In the genomic region with DNA sequence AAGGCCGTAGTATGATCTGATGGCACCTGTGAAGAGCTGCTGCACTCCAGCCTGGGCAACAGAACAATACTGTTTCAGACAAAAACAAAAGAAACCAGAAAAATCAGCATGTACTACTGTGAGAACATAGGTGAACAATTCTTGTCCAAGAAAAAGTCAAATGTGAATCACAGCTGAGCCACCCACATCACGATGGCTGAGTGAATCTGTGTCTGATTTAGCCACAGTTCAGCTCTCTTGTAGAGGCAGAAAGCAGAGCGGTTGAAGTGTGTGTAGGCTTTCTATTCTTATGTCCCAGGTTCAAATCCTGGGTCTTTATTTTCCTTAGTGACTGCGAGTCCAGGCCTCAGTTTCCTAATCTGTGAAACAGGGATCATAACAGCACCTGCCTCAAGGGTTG, we compare ENCODE assay signal across 18 cellular contexts. TPM values are rescaled to one million over a fixed set of nuclear protein-coding genes. Genes with fewer than 3 reads are reported as not detected.
DNase-seq lines count a peak whose midpoint lies in the region; ATAC-seq and TF ChIP-seq lines count a peak whose summit lies in the region.
"Had no signal": no experiment of that assay in that cellular context is flagged by ENCODE, and none has a peak within 500 bp of the region (broad histone marks: within the 10 kb centered on the region; RNA-seq: fewer than 3 reads in every experiment).

No MANE protein-coding gene starts in this region.

- no peaks in the 10 kb centered on the region for H3K9me2 ChIP-seq in HCT116 (ENCODE audit: insufficient read depth)
- H3K9me2 ChIP-seq: SK-N-SH had no signal

- H3K27ac ChIP-seq in HCT116 (ENCODE audit: low read depth, low read length) (no peak overlapping the region), gastrocnemius medialis (peak overlapping the region in 3 of 4 donors; percentile 39 to 81 (median 65)), substantia nigra (ENCODE audit: low read depth, low read length, poor library complexity, severe bottlenecking) (no peak overlapping the region)
- H3K27ac ChIP-seq: transverse colon had no signal

- H3K4me1 Mint-ChIP-seq in activated CD4-positive, alpha-beta T cell treated with anti-CD3 and anti-CD28 coated beads, Interleukin-2, amount 10 ng/mL, durations not matched to agents 24 days and 14 days: peaks cover 61% of the 10 kb centered on the region
- peaks cover 13% of the 10 kb centered on the region for H3K4me1 Mint-ChIP-seq in type B pancreatic cell (ENCODE audit: unreplicated experiment)

- H3K4me1 ChIP-seq in HCT116 (ENCODE audit: control insufficient read depth in 1 of 2, insufficient read depth in 2 of 2, low read length in 2 of 2) (peaks cover 34 to 63% of the 10 kb centered on the region in 2 experiments), adipocyte (ENCODE audit: control insufficient read depth, insufficient read depth, low read length) (peaks cover 27% of the 10 kb centered on the region), gastrocnemius medialis (peaks cover 5 to 16% of the 10 kb centered on the region in 2 donors)

- no peaks in the 10 kb centered on the region for H3K9me3 Mint-ChIP-seq in activated CD4-positive, alpha-beta T cell treated with anti-CD3 and anti-CD28 coated beads, Interleukin-2, amount 10 ng/mL, durations not matched to agents 24 days and 14 days
- H3K9me3 Mint-ChIP-seq in type B pancreatic cell: no peaks in the 10 kb centered on the region
- H3K9me3 Mint-ChIP-seq: immature natural killer cell, memory B cell had no signal

- no peak for DNase-seq in activated CD4-positive, alpha-beta T cell treated with anti-CD3 and anti-CD28 coated beads, Interleukin-2, amount 10 ng/mL, durations not matched to agents 24 days and 14 days
- DNase-seq in activated CD4-positive, alpha-beta T cell treated with anti-CD3 and anti-CD28 coated beads, Interleukin-2, amount 50 U/mL, for 1 hour: no peak
- DNase-seq in HCT116 (ENCODE audit: low read depth, low spot score) (no peak), adipocyte (ENCODE audit: low read depth) (no peak), gastrocnemius medialis (no peak), NCI-H1436 treated with DMSO at 0.1 percent for 48 hours (lab: John Stamatoyannopoulos, UW) (no peak), type B pancreatic cell (ENCODE audit: extremely low spot score, unreplicated experiment) (no peak), substantia nigra (lab: John Stamatoyannopoulos, UW) (no peak)
- DNase-seq: aorta; glutamatergic neuron; immature natural killer cell; NCI-H1694; NCI-H446 treated with DMSO at 0.1 percent for 48 hours; SK-N-SH; stimulated activated CD4-positive, alpha-beta T cell treated with anti-CD3 and anti-CD28 coated beads, Interleukin-2, amount 100 ng/mL, for 24 hours; transverse colon had no signal

- no peaks in the 10 kb centered on the region for H4K20me1 ChIP-seq in HCT116 (ENCODE audit: insufficient read depth)

- CTCF ChIA-PET in HCT116 (lab: Charles Lee): no interaction called here

- ATAC-seq in HCT116: no peak
- no peak for ATAC-seq in gastrocnemius medialis

- RAD21 ChIA-PET in HCT116 (lab: Charles Lee; ENCODE audit: low non-redundant PET in 1 of 2, low total read pairs in 2 of 2, uncharacterized antibody in 2 of 2, unreplicated experiment in 2 of 2): no interaction called here

- no peaks in the 10 kb centered on the region for H3K79me2 ChIP-seq in HCT116 (ENCODE audit: insufficient read depth, low read length)

- H3K9ac ChIP-seq in HCT116 (ENCODE audit: low read length) (no peak overlapping the region), adipocyte (ENCODE audit: low read length) (peak overlapping the region; percentile 20)
- H3K9ac ChIP-seq: SK-N-SH had no signal

- H3K4me2 ChIP-seq in HCT116 (ENCODE audit: low read length): peak overlapping the region; percentile 15; the same call in 1 of the 2 replicates
- H3K4me2 ChIP-seq: SK-N-SH had no signal

- no peaks in the 10 kb centered on the region for H3K27me3 ChIP-seq in HCT116 (ENCODE audit: insufficient read depth, low read length)
- no peaks in the 10 kb centered on the region for H3K27me3 ChIP-seq in adipocyte (replicated peaks; ENCODE audit: control insufficient read depth, insufficient read depth, low read length)
- no peaks in the 10 kb centered on the region for H3K27me3 ChIP-seq in gastrocnemius medialis
- H3K27me3 ChIP-seq: transverse colon had no signal

- H3K36me3 Mint-ChIP-seq in activated CD4-positive, alpha-beta T cell treated with anti-CD3 and anti-CD28 coated beads, Interleukin-2, amount 10 ng/mL, durations not matched to agents 24 days and 14 days (ENCODE audit: low read depth): no peaks in the 10 kb centered on the region
- no peaks in the 10 kb centered on the region for H3K36me3 Mint-ChIP-seq in type B pancreatic cell
- H3K36me3 Mint-ChIP-seq: immature natural killer cell, memory B cell had no signal

- TF ChIP-seq POLR2A in HCT116 (IDR thresholded peaks at IDR 0.05; ENCODE audit: borderline replicate concordance, extremely low read depth, insufficient read depth, insufficient read length) (no peak), gastrocnemius medialis (IDR thresholded peaks at IDR 0.05) (no peak)

- H3K27me3 Mint-ChIP-seq in activated CD4-positive, alpha-beta T cell treated with anti-CD3 and anti-CD28 coated beads, Interleukin-2, amount 10 ng/mL, durations not matched to agents 24 days and 14 days: no peaks in the 10 kb centered on the region
- no peaks in the 10 kb centered on the region for H3K27me3 Mint-ChIP-seq in type B pancreatic cell
- H3K27me3 Mint-ChIP-seq: memory B cell had no signal

- in situ Hi-C loops in gastrocnemius medialis (cut with MboI; ENCODE audit: low sequenced_read_pairs in 4 of 4): no loop called here

- intact Hi-C loops in activated CD4-positive, alpha-beta T cell treated with anti-CD3 and anti-CD28 coated beads, Interleukin-2, amount 10 ng/mL, durations not matched to agents 24 days and 14 days (cut with micrococcal nuclease): no loop called here
- intact Hi-C loops in HCT116 (cut with micrococcal nuclease) (loop anchor here (5.0 kb wide), 1 partner anchor 147 kb away; the partner anchor contains the start of gene BLM), gastrocnemius medialis (cut with DNase I; ENCODE audit: low total_unique reads) (no loop called here)

- no peak overlapping the region for H3K4me3 Mint-ChIP-seq in activated CD4-positive, alpha-beta T cell treated with anti-CD3 and anti-CD28 coated beads, Interleukin-2, amount 10 ng/mL, durations not matched to agents 24 days and 14 days
- no peak overlapping the region for H3K4me3 Mint-ChIP-seq in type B pancreatic cell
- H3K4me3 Mint-ChIP-seq: immature natural killer cell, memory B cell had no signal

- H3K36me3 ChIP-seq in HCT116 (ENCODE audit: control insufficient read depth in 1 of 2, insufficient read depth in 2 of 2, low read length in 2 of 2): no peaks in the 10 kb centered on the region
- H3K36me3 ChIP-seq in adipocyte (ENCODE audit: control insufficient read depth, insufficient read depth, low read length, severe bottlenecking): no peaks in the 10 kb centered on the region
- H3K36me3 ChIP-seq in gastrocnemius medialis: no peaks in the 10 kb centered on the region
- H3K36me3 ChIP-seq: transverse colon had no signal

- peak overlapping the region; percentile 83 for H3K27ac Mint-ChIP-seq in activated CD4-positive, alpha-beta T cell treated with anti-CD3 and anti-CD28 coated beads, Interleukin-2, amount 10 ng/mL, durations not matched to agents 24 days and 14 days
- H3K27ac Mint-ChIP-seq in type B pancreatic cell: no peak overlapping the region
- H3K27ac Mint-ChIP-seq: immature natural killer cell, memory B cell had no signal

- POLR2A ChIA-PET in HCT116 (lab: Charles Lee): interaction anchor here (0.7 kb wide), 1 partner anchor 23 kb away, joined by 3 read pairs; no protein-coding TSS in a partner anchor

- no TSS peak for BruUV-seq in HCT116 (replicated peaks; lab: Mats Ljungman, UMichigan)

- H3K4me3 ChIP-seq in HCT116 (replicated peaks in 1 of 2; ENCODE audit: low read depth in 1 of 2, low read length in 2 of 2) (no peak overlapping the region), adipocyte (ENCODE audit: low read length) (no peak overlapping the region), gastrocnemius medialis (no peak overlapping the region)
- H3K4me3 ChIP-seq: transverse colon had no signal

- no peak for TF ChIP-seq CTCF in HCT116 (IDR thresholded peaks at IDR 0.05 in 2 of 3, conservative IDR thresholded peaks at IDR 0.05 in 1 of 3; ENCODE audit: borderline replicate concordance in 1 of 3, insufficient read depth in 1 of 3, low read depth in 2 of 3, low read length in 2 of 3)
- no peak for TF ChIP-seq CTCF in gastrocnemius medialis (IDR thresholded peaks at IDR 0.05 in 4 of 5, conservative IDR thresholded peaks at IDR 0.05 in 1 of 5)
- no peak for TF ChIP-seq CTCF in type B pancreatic cell (conservative IDR thresholded peaks at IDR 0.05)

- TF ChIP-seq RAD21 in HCT116 (IDR thresholded peaks at IDR 0.05; ENCODE audit: low read depth): no peak

- H3K9me3 ChIP-seq in HCT116 (ENCODE audit: control insufficient read depth in 1 of 2, insufficient read depth in 1 of 2, low read depth in 1 of 2, low read length in 2 of 2): no peaks in the 10 kb centered on the region
- no peaks in the 10 kb centered on the region for H3K9me3 ChIP-seq in adipocyte (ENCODE audit: control insufficient read depth, low read length)
- no peaks in the 10 kb centered on the region for H3K9me3 ChIP-seq in gastrocnemius medialis
- H3K9me3 ChIP-seq: SK-N-SH, transverse colon had no signal

- no peak overlapping the region for H2AFZ ChIP-seq in HCT116 (ENCODE audit: low read depth, low read length, poor library complexity, severe bottlenecking)

TF ChIP-seq in HCT116, 20 proteins besides CTCF, POLR2A, EP300 and RAD21 (continues in another document):
- TF ChIP-seq EGR1 (IDR thresholded peaks at IDR 0.05; ENCODE audit: low read depth) (no peak), SRF (IDR thresholded peaks at IDR 0.05; ENCODE audit: low read depth) (no peak), ZFX (IDR thresholded peaks at IDR 0.05) (no peak)

RNA-seq across cellular contexts. Expression of gene FURIN, which starts 4.4 kb away (rescaled TPM):
- 432 TPM in 2 replicates for total RNA-seq in activated CD4-positive, alpha-beta T cell treated with anti-CD3 and anti-CD28 coated beads, Interleukin-2, amount 10 ng/mL, durations not matched to agents 24 days and 14 days
- total RNA-seq in HCT116 (2021; ENCODE audit: unreplicated experiment) (42.0 TPM), gastrocnemius medialis (100 to 1,000 TPM in 3 of 4 donors, 10 to 100 TPM in 1; 76.7 to 159 (median 118) TPM), type B pancreatic cell (ENCODE audit: low replicate concordance) (37.7 and 62.1 TPM in 2 replicates)
- polyA plus RNA-seq in HCT116 (2012): 44.6 and 49.9 TPM in 2 replicates

RNA-seq across cellular contexts. Expression of gene FES, which starts 20.3 kb away (rescaled TPM):
- total RNA-seq in activated CD4-positive, alpha-beta T cell treated with anti-CD3 and anti-CD28 coated beads, Interleukin-2, amount 10 ng/mL, durations not matched to agents 24 days and 14 days: 32.5 and 33.7 TPM in 2 replicates
- total RNA-seq in HCT116 (2021; ENCODE audit: unreplicated experiment) (5.3 TPM), gastrocnemius medialis (10 to 100 TPM in 2 of 4 donors, 1 to 10 TPM in 2; 5.3 to 13.5 (median 10.1) TPM), type B pancreatic cell (ENCODE audit: low replicate concordance) (3.1 TPM in 2 replicates)
- polyA plus RNA-seq in HCT116 (2012): 5.6 and 6.2 TPM in 2 replicates
- polyA plus RNA-seq: neural cell had no signal

RNA-seq across cellular contexts. Expression of gene MAN2A2, which starts 39.1 kb away (rescaled TPM):
- 196 and 206 TPM in 2 replicates for total RNA-seq in activated CD4-positive, alpha-beta T cell treated with anti-CD3 and anti-CD28 coated beads, Interleukin-2, amount 10 ng/mL, durations not matched to agents 24 days and 14 days
- total RNA-seq in HCT116 (2021; ENCODE audit: unreplicated experiment) (44.9 TPM), gastrocnemius medialis (100 to 1,000 TPM in 2 of 4 donors, 10 to 100 TPM in 2; 56.8 to 124 (median 92.4) TPM), type B pancreatic cell (ENCODE audit: low replicate concordance) (43.0 and 60.2 TPM in 2 replicates)
- polyA plus RNA-seq in HCT116 (2012): 36.8 and 54.6 TPM in 2 replicates

Comparison
In these comparisons a context has a peak if more than half of its experiments do, and no peak if none do; other contexts are left out.
1. H3K27ac ChIP-seq: peak in gastrocnemius medialis (3 of 4); none in HCT116 (single experiment) and substantia nigra (single experiment).